In genomic region chr3:119731545-119732343, GRCh38 we compare ENCODE assay signal across 1 cellular context.
TF ChIP-seq lines count a peak whose summit lies in the region.

No MANE protein-coding gene starts in this region.

TF ChIP-seq in WTC11, 78 proteins besides CTCF, POLR2A, EP300 and RAD21 (continued from another document):
- no peak for TF ChIP-seq ZNF425 (CRISPR knock-in tag; conservative IDR thresholded peaks at IDR 0.05)
- no peak for TF ChIP-seq TP53 (CRISPR knock-in tag; IDR thresholded peaks at IDR 0.05)
